In the genomic region with DNA sequence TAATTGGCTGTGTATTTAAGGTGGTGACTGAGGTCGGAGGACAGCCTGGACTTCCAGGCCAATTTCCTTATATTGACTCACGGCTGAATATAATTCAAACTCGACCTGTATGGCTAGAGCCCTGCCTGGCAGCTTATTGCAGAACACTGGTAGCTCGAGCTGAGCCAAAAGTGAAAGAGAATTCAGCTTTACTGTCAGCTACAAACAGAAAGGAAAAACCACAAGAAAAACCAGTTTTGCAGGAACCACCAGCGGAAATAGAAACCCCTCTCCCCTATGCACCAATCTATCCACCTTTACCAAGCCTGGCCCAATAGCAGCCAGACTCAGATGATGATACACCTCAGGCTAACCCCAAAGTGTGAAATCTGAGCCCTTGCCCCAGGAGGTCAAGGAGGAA, we compare ENCODE assay signal across 8 cellular contexts.
DNase-seq lines count a peak whose midpoint lies in the region; ATAC-seq, FAIRE-seq and TF ChIP-seq lines count a peak whose summit lies in the region.

No MANE protein-coding gene starts in this region.

- no peaks in the 10 kb centered on the region for H3K36me3 ChIP-seq in bronchial epithelial cell (ENCODE audit: control insufficient read depth, insufficient read depth, low read length)

- H3K27me3 ChIP-seq in bronchial epithelial cell (ENCODE audit: control insufficient read depth, insufficient read depth, low read length), result no peaks in the 10 kb centered on the region

- no peak for FAIRE-seq in bronchial epithelial cell (lab: Jason Lieb, UNC)

- peak overlapping the region; percentile 52 for H3K4me3 ChIP-seq in Jurkat, Clone E6-1 (ENCODE audit: low read length)
- H3K4me3 ChIP-seq in bronchial epithelial cell (ENCODE audit: low read depth, low read length) (peak overlapping the region; percentile 29), skeletal muscle cell (ENCODE audit: low read depth, low read length) (peak overlapping the region; percentile 42)

- peak; percentile 80 for DNase-seq in Jurkat, Clone E6-1 (ENCODE audit: low read depth, low spot score)
- DNase-seq in bronchial epithelial cell (ENCODE audit: low read depth) (peak; percentile 71), skeletal muscle cell (ENCODE audit: low read depth) (no peak), globus pallidus (ENCODE audit: low spot score) (no peak), SW 1271 (lab: John Stamatoyannopoulos, UW) (no peak)

- no peak for TF ChIP-seq CTCF in bronchial epithelial cell (IDR thresholded peaks at IDR 0.05; ENCODE audit: insufficient read depth, low read length, severe bottlenecking)

- ATAC-seq in GM19025 (IDR thresholded peaks at IDR 0.05; ENCODE audit: low read depth, unreplicated experiment), result peak; percentile 46
- ATAC-seq in GM19324 (IDR thresholded peaks at IDR 0.05; ENCODE audit: low FRiP score, unreplicated experiment), result no peak
- no peak for ATAC-seq in HG03280 (IDR thresholded peaks at IDR 0.05; ENCODE audit: unreplicated experiment)

Comparison
In these comparisons a context has a peak if more than half of its experiments do, and no peak if none do; other contexts are left out.
1. DNase-seq: peak in Jurkat, Clone E6-1 (single experiment) and bronchial epithelial cell (single experiment); none in skeletal muscle cell (single experiment), globus pallidus (single experiment) and SW 1271 (0 of 2).
2. Peak in every context shown above with its lines, with median percentiles within 50 percentile points of each other: H3K4me3 ChIP-seq.